21 cellular contexts compared by ENCODE assay signal in the genomic region with DNA sequence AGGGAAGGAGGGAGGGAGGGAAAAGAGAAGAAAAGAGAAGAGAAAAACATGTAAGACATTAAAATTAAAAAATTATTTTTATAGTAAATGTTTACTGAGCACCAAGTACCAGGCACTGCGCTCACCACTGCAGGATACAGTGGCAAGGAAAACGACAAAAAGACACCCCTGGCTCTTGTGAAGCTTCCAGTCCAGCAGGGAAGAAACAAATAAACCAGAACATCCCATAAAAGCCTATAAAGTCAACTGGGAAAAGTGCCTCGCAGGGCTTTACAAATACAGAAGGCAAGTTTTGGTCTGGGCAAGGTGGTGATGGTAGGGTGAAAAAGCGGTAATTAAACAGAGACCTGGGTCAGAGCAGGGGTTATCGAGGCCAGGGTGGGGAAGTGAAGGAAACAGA.
"Had no signal": no experiment of that assay in that cellular context is flagged by ENCODE, and none has a peak within 500 bp of the region (broad histone marks: within the 10 kb centered on the region; RNA-seq: fewer than 3 reads in every experiment).

No MANE protein-coding gene starts in this region.

- H3K9me3 ChIP-seq: SK-N-SH had no signal

- H3K9ac ChIP-seq: SK-N-SH had no signal

- H3K4me2 ChIP-seq: SK-N-SH had no signal

- DNase-seq: IMR-90, Karpas-422, KG1, MV-4-11, NCI-H1048, NCI-H1105, NCI-H1417, NCI-H1436 treated with DMSO at 0.1 percent for 48 hours, NCI-H1694, NCI-H1930, NCI-H2081, NCI-H2107, NCI-H2227 treated with DMSO at 0.1 percent for 48 hours, NCI-H524, NCI-H526 treated with DMSO at 0.1 percent for 48 hours, NCI-H748 treated with DMSO at 0.1 percent for 48 hours, PC-3, SHP77, SK-N-SH, SW 1271 had no signal

- H3K27ac ChIP-seq: RWPE1 had no signal
